ENCODE assay signal across 10 cellular contexts in genomic region chr1:53860967-53861411, GRCh38. TPM values are rescaled to one million over a fixed set of nuclear protein-coding genes. Genes with fewer than 3 reads are reported as not detected.
DNase-seq lines count a peak whose midpoint lies in the region; ATAC-seq and TF ChIP-seq lines count a peak whose summit lies in the region.
"Had no signal": no experiment of that assay in that cellular context is flagged by ENCODE, and none has a peak within 500 bp of the region (broad histone marks: within the 10 kb centered on the region; RNA-seq: fewer than 3 reads in every experiment).

No MANE protein-coding gene starts in this region.

- no peaks in the 10 kb centered on the region for H3K27me3 Mint-ChIP-seq in neural progenitor cell (ENCODE audit: insufficient read depth, low read depth)
- H3K27me3 Mint-ChIP-seq: activated naive CD4-positive, alpha-beta T cell treated with anti-CD3 and anti-CD28 coated beads, Interleukin-2, amount 50 U/mL, for 24 hours had no signal

- H2AFZ ChIP-seq in fibroblast of lung (ENCODE audit: low read length) (no peak overlapping the region), neural progenitor cell (replicated peaks) (no peak overlapping the region)

- DNase-seq in DMS153 treated with DMSO at 0.1 percent for 48 hours (lab: John Stamatoyannopoulos, UW; ENCODE audit: unreplicated experiment), result peak; percentile 46
- DNase-seq in NCI-H774 (lab: John Stamatoyannopoulos, UW), result peak; percentile 41
- DNase-seq in activated CD8-positive, alpha-beta memory T cell treated with anti-CD3 and anti-CD28 coated beads, Interleukin-2, amount 50 U/mL, for 4 hours, result peak; percentile 34
- peak; percentile 44 to 64 for DNase-seq in fibroblast of lung (ENCODE audit: low read depth in 2 of 2)
- peak; percentile 82 for DNase-seq in neural progenitor cell (ENCODE audit: low spot score)

- peaks cover 2% of the 10 kb centered on the region for H3K36me3 Mint-ChIP-seq in neural progenitor cell

- peaks cover 2% of the 10 kb centered on the region for H3K4me1 Mint-ChIP-seq in neural progenitor cell

- H3K79me2 ChIP-seq in fibroblast of lung (ENCODE audit: control insufficient read depth, insufficient read depth, low read length) (no peaks in the 10 kb centered on the region), neural progenitor cell (ENCODE audit: low read depth) (no peaks in the 10 kb centered on the region)

- H3K4me3 Mint-ChIP-seq in neural progenitor cell, result no peak overlapping the region
- H3K4me3 Mint-ChIP-seq: activated naive CD4-positive, alpha-beta T cell treated with anti-CD3 and anti-CD28 coated beads, Interleukin-2, amount 50 U/mL, for 24 hours had no signal

- peaks cover 4% of the 10 kb centered on the region for H3F3A ChIP-seq in neural progenitor cell (ENCODE audit: low read depth)

- H3K4me3 ChIP-seq in fibroblast of lung (replicated peaks in 1 of 4; ENCODE audit: control extremely low read depth in 1 of 4, insufficient read depth in 1 of 4, low read depth in 3 of 4, low read length in 4 of 4) (no peak overlapping the region), neural progenitor cell (no peak overlapping the region)

- H3K27ac ChIP-seq in fibroblast of lung (ENCODE audit: insufficient read depth, low read length) (no peak overlapping the region), neural progenitor cell (no peak overlapping the region)

- no peaks in the 10 kb centered on the region for H4K20me1 ChIP-seq in fibroblast of lung (ENCODE audit: control insufficient read depth, extremely low read depth, insufficient read depth, low read length)
- no peaks in the 10 kb centered on the region for H4K20me1 ChIP-seq in neural progenitor cell (ENCODE audit: low read depth)

- H3K4me2 ChIP-seq in fibroblast of lung (ENCODE audit: extremely low read depth, insufficient read depth, low read length), result no peak overlapping the region
- H3K4me2 ChIP-seq in neural progenitor cell, result peak overlapping the region; percentile 24

- H3K9me3 ChIP-seq in fibroblast of lung (ENCODE audit: control insufficient read depth, insufficient read depth, low read depth, low read length) (no peaks in the 10 kb centered on the region), neural progenitor cell (ENCODE audit: low read depth) (no peaks in the 10 kb centered on the region)

- H3K27me3 ChIP-seq in fibroblast of lung (ENCODE audit: control insufficient read depth, insufficient read depth, low read length), result no peaks in the 10 kb centered on the region
- no peaks in the 10 kb centered on the region for H3K27me3 ChIP-seq in neural progenitor cell

- no peaks in the 10 kb centered on the region for H3K9me3 Mint-ChIP-seq in neural progenitor cell
- H3K9me3 Mint-ChIP-seq: activated naive CD4-positive, alpha-beta T cell treated with anti-CD3 and anti-CD28 coated beads, Interleukin-2, amount 50 U/mL, for 24 hours had no signal

- H3K4me1 ChIP-seq in fibroblast of lung (ENCODE audit: control insufficient read depth, extremely low read depth, insufficient read depth, low read length) (no peaks in the 10 kb centered on the region), neural progenitor cell (peaks cover 4% of the 10 kb centered on the region)

- H3K27ac Mint-ChIP-seq in neural progenitor cell, result no peak overlapping the region
- H3K27ac Mint-ChIP-seq: activated naive CD4-positive, alpha-beta T cell treated with anti-CD3 and anti-CD28 coated beads, Interleukin-2, amount 50 U/mL, for 24 hours had no signal

- no peak overlapping the region for H3K9ac ChIP-seq in fibroblast of lung (ENCODE audit: insufficient read depth, low read length)
- H3K9ac ChIP-seq in neural progenitor cell, result no peak overlapping the region

- peak; percentile 52 for ATAC-seq in HG03280 (IDR thresholded peaks at IDR 0.05; ENCODE audit: unreplicated experiment)
- no peak for ATAC-seq in GM21423 (IDR thresholded peaks at IDR 0.05; ENCODE audit: unreplicated experiment)
- no peak for ATAC-seq in GM18870 (IDR thresholded peaks at IDR 0.05; ENCODE audit: unreplicated experiment)

- peaks cover 2% of the 10 kb centered on the region for H3K36me3 ChIP-seq in fibroblast of lung (ENCODE audit: control insufficient read depth, insufficient read depth, low read length)
- H3K36me3 ChIP-seq in neural progenitor cell, result no peaks in the 10 kb centered on the region

- TF ChIP-seq CTCF in fibroblast of lung (conservative IDR thresholded peaks at IDR 0.05 in 1 of 2, IDR thresholded peaks at IDR 0.05 in 1 of 2; ENCODE audit: low read depth in 1 of 2, low read length in 2 of 2), result peak; percentile 84
- TF ChIP-seq CTCF in neural progenitor cell (IDR thresholded peaks at IDR 0.05), result peak; percentile 90

RNA-seq across cellular contexts. Expression of gene NDC1, which starts 22.9 kb away (rescaled TPM):
- total RNA-seq in fibroblast of lung (9.0 and 11.6 TPM in 2 replicates), neural progenitor cell (ENCODE audit: low replicate concordance) (63.6 and 94.3 TPM in 2 replicates)
- polyA plus RNA-seq in fibroblast of lung, result 14.3 and 27.1 TPM in 2 replicates
- polyA plus RNA-seq in fibroblast of lung (2012), result 6.0 and 14.1 TPM in 2 replicates
- 7.1 and 25.0 TPM in 2 replicates for polyA minus RNA-seq in fibroblast of lung (ENCODE audit: low replicate concordance)

RNA-seq across cellular contexts. Expression of gene YIPF1, which starts 28.6 kb away (rescaled TPM):
- 31.3 and 39.8 TPM in 2 replicates for total RNA-seq in fibroblast of lung
- 31.4 and 34.7 TPM in 2 replicates for polyA plus RNA-seq in fibroblast of lung
- 24.3 and 24.7 TPM in 2 replicates for polyA plus RNA-seq in fibroblast of lung (2012)
- 23.9 and 25.1 TPM in 2 replicates for polyA minus RNA-seq in fibroblast of lung (ENCODE audit: low replicate concordance)
- 35.7 and 41.2 TPM in 2 replicates for total RNA-seq in neural progenitor cell (ENCODE audit: low replicate concordance)

RNA-seq across cellular contexts. Expression of gene DIO1, which starts 33.0 kb away (rescaled TPM):
- total RNA-seq in fibroblast of lung, result not detected in 2 replicates
- polyA plus RNA-seq in fibroblast of lung, result not detected in 2 replicates
- polyA plus RNA-seq in fibroblast of lung (2012), result not detected in 2 replicates
- not detected in 2 replicates for polyA minus RNA-seq in fibroblast of lung (ENCODE audit: low replicate concordance)
- total RNA-seq in neural progenitor cell (ENCODE audit: low replicate concordance), result not detected in 2 replicates
- total RNA-seq: temporal lobe had no signal
